ENCODE assay signal across 26 cellular contexts in genomic region chr7:101288439-101288838, GRCh38.
"Had no signal": no experiment of that assay in that cellular context is flagged by ENCODE, and none has a peak within 500 bp of the region (broad histone marks: within the 10 kb centered on the region; RNA-seq: fewer than 3 reads in every experiment).

No MANE protein-coding gene starts in this region.

- H3K4me3 ChIP-seq: colonic mucosa, esophagus squamous epithelium, gastrocnemius medialis, heart right ventricle, left lung, lower lobe of right lung, mucosa of descending colon had no signal

- ATAC-seq: effector memory CD8-positive, alpha-beta T cell; esophagus mucosa; gastrocnemius medialis; heart right ventricle; left cardiac atrium; left lung; lower lobe of right lung; mucosa of descending colon; naive thymus-derived CD8-positive, alpha-beta T cell had no signal

- H3K27ac ChIP-seq: colonic mucosa, epithelial cell of prostate, esophagus squamous epithelium, gastrocnemius medialis, heart right ventricle, left lung, lower lobe of right lung had no signal

- FAIRE-seq: endometrium, islet of Langerhans, keratinocyte had no signal

- H3K9me3 ChIP-seq: colonic mucosa, esophagus squamous epithelium, gastrocnemius medialis, heart right ventricle, left lung, lower lobe of right lung, mucosa of descending colon had no signal

- H3K27me3 ChIP-seq: colonic mucosa had no signal

- H3K4me1 ChIP-seq: colonic mucosa, gastrocnemius medialis, heart right ventricle, left lung, lower lobe of right lung had no signal

- DNase-seq: colonic mucosa; cortex of kidney; effector CD8-positive, alpha-beta T cell; effector memory CD8-positive, alpha-beta T cell; endodermal cell; erythroblast; esophagus squamous epithelium; foreskin fibroblast; foreskin melanocyte; gastrocnemius medialis; glutamatergic neuron; head of caudate nucleus; heart right ventricle; hippocampal formation; left cardiac atrium; left lung; lower lobe of right lung; mesenchymal stem cell; naive B cell; naive thymus-derived CD8-positive, alpha-beta T cell had no signal

- H3K36me3 ChIP-seq: colonic mucosa, esophagus squamous epithelium, gastrocnemius medialis, heart right ventricle, left lung, lower lobe of right lung had no signal
